In the genomic region with DNA sequence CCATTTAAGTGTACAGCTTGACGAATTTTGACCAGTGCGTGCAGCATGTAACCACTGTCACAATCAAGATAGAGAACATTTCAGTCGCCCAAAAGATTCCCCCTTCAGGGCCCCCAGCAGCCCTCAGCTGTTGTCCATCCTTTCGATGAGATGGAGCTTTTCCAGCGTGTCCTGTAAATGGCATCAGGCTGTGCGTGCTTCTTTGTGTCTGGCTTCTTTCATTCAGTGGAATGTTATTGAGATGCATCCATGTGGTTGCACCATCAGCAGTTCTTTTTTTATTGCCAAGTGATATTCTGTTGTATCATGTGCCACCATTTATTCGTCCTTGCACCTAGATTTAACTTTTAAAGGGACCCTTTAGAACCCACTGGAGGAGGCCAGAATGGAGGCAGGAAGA, we compare ENCODE assay signal across 16 cellular contexts. TPM values are rescaled to one million over a fixed set of nuclear protein-coding genes. Genes with fewer than 3 reads are reported as not detected.
DNase-seq lines count a peak whose midpoint lies in the region.
"Had no signal": no experiment of that assay in that cellular context is flagged by ENCODE, and none has a peak within 500 bp of the region (broad histone marks: within the 10 kb centered on the region; RNA-seq: fewer than 3 reads in every experiment).

No MANE protein-coding gene starts in this region.

- DNase-seq in EH (ENCODE audit: low read depth) (peak; percentile 30), epidermal melanocyte (ENCODE audit: insufficient read length, low spot score) (peak; percentile 70), myocyte (ENCODE audit: low read depth) (peak; percentile 49), GM03348 (ENCODE audit: low spot score) (no peak), cardiac septum (ENCODE audit: low spot score) (no peak), hippocampal formation (lab: John Stamatoyannopoulos, UW) (no peak)
- no peak for DNase-seq in activated CD4-positive, alpha-beta memory T cell treated with anti-CD3 and anti-CD28 coated beads, Interleukin-2, amount 10 ng/mL, durations not matched to agents 7 days and 5 days
- DNase-seq: ACHN; Calu3; CD8-positive, alpha-beta T cell; DND-41; GOT3; H7; IMR-90 had no signal

- intact Hi-C loops in cardiac septum (cut with DNase I) = no loop called here

- peaks cover 35% of the 10 kb centered on the region for H3K27me3 Mint-ChIP-seq in activated CD4-positive, alpha-beta memory T cell treated with anti-CD3 and anti-CD28 coated beads, Interleukin-2, amount 10 ng/mL, durations not matched to agents 7 days and 5 days

- H3K9me3 Mint-ChIP-seq in activated CD4-positive, alpha-beta memory T cell treated with anti-CD3 and anti-CD28 coated beads, Interleukin-2, amount 10 ng/mL, durations not matched to agents 7 days and 5 days = no peaks in the 10 kb centered on the region

- no peak overlapping the region for H3K4me3 Mint-ChIP-seq in activated CD4-positive, alpha-beta memory T cell treated with anti-CD3 and anti-CD28 coated beads, Interleukin-2, amount 10 ng/mL, durations not matched to agents 7 days and 5 days
- H3K4me3 Mint-ChIP-seq: B cell; CD8-positive, alpha-beta T cell had no signal

- no peaks in the 10 kb centered on the region for H3K4me1 Mint-ChIP-seq in activated CD4-positive, alpha-beta memory T cell treated with anti-CD3 and anti-CD28 coated beads, Interleukin-2, amount 10 ng/mL, durations not matched to agents 7 days and 5 days
- H3K4me1 Mint-ChIP-seq: B cell had no signal

- H3K27ac Mint-ChIP-seq in activated CD4-positive, alpha-beta memory T cell treated with anti-CD3 and anti-CD28 coated beads, Interleukin-2, amount 10 ng/mL, durations not matched to agents 7 days and 5 days = no peak overlapping the region
- H3K27ac Mint-ChIP-seq: B cell; CD8-positive, alpha-beta T cell had no signal

- CTCF ChIA-PET in activated CD4-positive, alpha-beta memory T cell treated with anti-CD3 and anti-CD28 coated beads, Interleukin-2, amount 10 ng/mL, durations not matched to agents 7 days and 5 days (lab: Charles Lee) = interaction anchor here (2.3 kb wide), 1 partner anchor 10 kb away, joined by 5 read pairs; no protein-coding TSS in a partner anchor

- POLR2A ChIA-PET in activated CD4-positive, alpha-beta memory T cell treated with anti-CD3 and anti-CD28 coated beads, Interleukin-2, amount 10 ng/mL, durations not matched to agents 7 days and 5 days (lab: Charles Lee) = no interaction called here

- no peaks in the 10 kb centered on the region for H3K36me3 Mint-ChIP-seq in activated CD4-positive, alpha-beta memory T cell treated with anti-CD3 and anti-CD28 coated beads, Interleukin-2, amount 10 ng/mL, durations not matched to agents 7 days and 5 days (ENCODE audit: low read depth)
- H3K36me3 Mint-ChIP-seq: CD8-positive, alpha-beta T cell had no signal

RNA-seq across cellular contexts. Expression of a gene that starts 21.9 kb away (rescaled TPM):
- 35.7 and 37.0 TPM in 2 replicates for total RNA-seq in myocyte
- polyA plus RNA-seq in myocyte (2012) = 115 TPM
- total RNA-seq in cardiac septum = 65.5 TPM
- 100 to 1,000 TPM; 118 to 122 TPM for total RNA-seq in activated CD4-positive, alpha-beta memory T cell treated with anti-CD3 and anti-CD28 coated beads, Interleukin-2, amount 10 ng/mL, durations not matched to agents 7 days and 5 days

RNA-seq across cellular contexts. Expression of a gene that starts 31.0 kb away (rescaled TPM):
- 0.11 and 0.16 TPM in 2 replicates for total RNA-seq in myocyte
- polyA plus RNA-seq in myocyte (2012) = 0.10 TPM
- 0.05 TPM for total RNA-seq in cardiac septum
- not detected for total RNA-seq in activated CD4-positive, alpha-beta memory T cell treated with anti-CD3 and anti-CD28 coated beads, Interleukin-2, amount 10 ng/mL, durations not matched to agents 7 days and 5 days
- total RNA-seq: B cell; CD8-positive, alpha-beta T cell; K562 had no signal

RNA-seq across cellular contexts. Expression of a gene that starts 34.4 kb away (rescaled TPM):
- not detected in 2 replicates for total RNA-seq in myocyte
- polyA plus RNA-seq in myocyte (2012) = not detected
- total RNA-seq in cardiac septum = 16.8 TPM
- total RNA-seq in activated CD4-positive, alpha-beta memory T cell treated with anti-CD3 and anti-CD28 coated beads, Interleukin-2, amount 10 ng/mL, durations not matched to agents 7 days and 5 days = not detected
- total RNA-seq: B cell; Calu3; CD8-positive, alpha-beta T cell; IMR-90 had no signal
- polyA plus RNA-seq: IMR-90 had no signal

RNA-seq across cellular contexts. Expression of a gene that starts 34.6 kb away (rescaled TPM):
- total RNA-seq in myocyte = not detected in 2 replicates
- not detected for polyA plus RNA-seq in myocyte (2012)
- 5.0 TPM for total RNA-seq in cardiac septum
- total RNA-seq in activated CD4-positive, alpha-beta memory T cell treated with anti-CD3 and anti-CD28 coated beads, Interleukin-2, amount 10 ng/mL, durations not matched to agents 7 days and 5 days = not detected
- total RNA-seq: B cell; Calu3; CD8-positive, alpha-beta T cell; IMR-90; K562 had no signal
- polyA plus RNA-seq: IMR-90, K562 had no signal

Comparison
In these comparisons a context has a peak if more than half of its experiments do, and no peak if none do; other contexts are left out.
1. DNase-seq: peak in EH (single experiment), epidermal melanocyte (single experiment) and myocyte (single experiment); none in GM03348 (single experiment), cardiac septum (single experiment), hippocampal formation (0 of 2) and activated CD4-positive, alpha-beta memory T cell treated with anti-CD3 and anti-CD28 coated beads, Interleukin-2, amount 10 ng/mL, durations not matched to agents 7 days and 5 days (single experiment).
2. RNA of a gene that starts 34.4 kb away (total RNA-seq): 16.8 TPM in cardiac septum (single experiment); not detected in myocyte and not detected in activated CD4-positive, alpha-beta memory T cell treated with anti-CD3 and anti-CD28 coated beads, Interleukin-2, amount 10 ng/mL, durations not matched to agents 7 days and 5 days; every median in the first group is over 10 times any median in the second.